ENCODE assay signal across 8 cellular contexts in the genomic region with DNA sequence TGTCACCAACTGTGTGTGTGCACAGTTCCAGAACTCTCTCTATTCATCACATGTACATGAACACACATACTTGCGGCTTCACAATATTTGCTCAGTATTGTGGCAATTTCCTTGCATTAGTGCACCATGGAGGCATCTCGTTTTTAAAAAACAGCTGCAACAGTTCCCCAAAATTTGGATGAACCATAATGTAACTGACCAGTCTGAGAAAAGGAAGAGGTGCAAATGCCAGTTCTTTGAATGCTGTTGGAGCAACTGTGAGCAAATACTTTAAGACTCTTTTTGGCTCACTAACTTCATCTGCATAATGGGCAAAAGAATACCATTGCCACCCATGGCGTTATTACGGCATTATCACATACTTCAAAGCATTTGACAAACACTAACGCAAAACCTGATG.
"Had no signal": no experiment of that assay in that cellular context is flagged by ENCODE, and none has a peak within 500 bp of the region (broad histone marks: within the 10 kb centered on the region; RNA-seq: fewer than 3 reads in every experiment).

No MANE protein-coding gene starts in this region.

- H3K4me3 Mint-ChIP-seq: HFFc6 had no signal

- ATAC-seq: HCT116, K562 had no signal

- H2AFZ ChIP-seq: GM23248 had no signal

- H3K9ac ChIP-seq: GM23248 had no signal

- H3K4me3 ChIP-seq: GM23248, HAP-1, K562 had no signal

- H3K27ac Mint-ChIP-seq: HFFc6 had no signal

- H3K9me3 Mint-ChIP-seq: HFFc6 had no signal

- H3K27ac ChIP-seq: GM23248 had no signal

- H3K36me3 ChIP-seq: HAP-1 had no signal

- DNase-seq: GM23248, GOT3, H7, HFFc6, IMR-90 had no signal
